ENCODE assay signal across 2 cellular contexts in the genomic region with DNA sequence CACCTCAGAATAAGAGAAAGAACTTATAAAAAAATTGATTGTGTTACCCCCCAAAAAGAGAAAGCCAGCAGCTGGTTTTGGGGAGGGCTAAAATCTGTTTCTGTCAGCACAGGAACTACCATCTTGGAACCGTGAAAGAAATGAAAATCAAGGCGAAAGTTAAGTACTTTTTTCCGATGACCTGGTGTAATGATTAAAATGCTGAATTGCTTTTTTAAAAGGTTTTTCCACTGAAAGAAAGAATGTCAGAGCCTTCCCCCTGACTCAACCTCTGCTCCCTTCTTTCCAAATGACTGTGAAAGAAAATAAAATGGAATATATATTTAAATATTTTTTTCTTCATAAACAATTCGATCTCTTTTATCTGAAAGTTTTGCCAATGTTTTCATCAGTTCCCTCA.
TF ChIP-seq lines count a peak whose summit lies in the region.

No MANE protein-coding gene starts in this region.

TF ChIP-seq in GM23338, 12 proteins besides CTCF, POLR2A, EP300 and RAD21 (continues in another document):
- no peak for TF ChIP-seq REST (IDR thresholded peaks at IDR 0.05; ENCODE audit: unreplicated experiment)
- TF ChIP-seq, protein P1, sequence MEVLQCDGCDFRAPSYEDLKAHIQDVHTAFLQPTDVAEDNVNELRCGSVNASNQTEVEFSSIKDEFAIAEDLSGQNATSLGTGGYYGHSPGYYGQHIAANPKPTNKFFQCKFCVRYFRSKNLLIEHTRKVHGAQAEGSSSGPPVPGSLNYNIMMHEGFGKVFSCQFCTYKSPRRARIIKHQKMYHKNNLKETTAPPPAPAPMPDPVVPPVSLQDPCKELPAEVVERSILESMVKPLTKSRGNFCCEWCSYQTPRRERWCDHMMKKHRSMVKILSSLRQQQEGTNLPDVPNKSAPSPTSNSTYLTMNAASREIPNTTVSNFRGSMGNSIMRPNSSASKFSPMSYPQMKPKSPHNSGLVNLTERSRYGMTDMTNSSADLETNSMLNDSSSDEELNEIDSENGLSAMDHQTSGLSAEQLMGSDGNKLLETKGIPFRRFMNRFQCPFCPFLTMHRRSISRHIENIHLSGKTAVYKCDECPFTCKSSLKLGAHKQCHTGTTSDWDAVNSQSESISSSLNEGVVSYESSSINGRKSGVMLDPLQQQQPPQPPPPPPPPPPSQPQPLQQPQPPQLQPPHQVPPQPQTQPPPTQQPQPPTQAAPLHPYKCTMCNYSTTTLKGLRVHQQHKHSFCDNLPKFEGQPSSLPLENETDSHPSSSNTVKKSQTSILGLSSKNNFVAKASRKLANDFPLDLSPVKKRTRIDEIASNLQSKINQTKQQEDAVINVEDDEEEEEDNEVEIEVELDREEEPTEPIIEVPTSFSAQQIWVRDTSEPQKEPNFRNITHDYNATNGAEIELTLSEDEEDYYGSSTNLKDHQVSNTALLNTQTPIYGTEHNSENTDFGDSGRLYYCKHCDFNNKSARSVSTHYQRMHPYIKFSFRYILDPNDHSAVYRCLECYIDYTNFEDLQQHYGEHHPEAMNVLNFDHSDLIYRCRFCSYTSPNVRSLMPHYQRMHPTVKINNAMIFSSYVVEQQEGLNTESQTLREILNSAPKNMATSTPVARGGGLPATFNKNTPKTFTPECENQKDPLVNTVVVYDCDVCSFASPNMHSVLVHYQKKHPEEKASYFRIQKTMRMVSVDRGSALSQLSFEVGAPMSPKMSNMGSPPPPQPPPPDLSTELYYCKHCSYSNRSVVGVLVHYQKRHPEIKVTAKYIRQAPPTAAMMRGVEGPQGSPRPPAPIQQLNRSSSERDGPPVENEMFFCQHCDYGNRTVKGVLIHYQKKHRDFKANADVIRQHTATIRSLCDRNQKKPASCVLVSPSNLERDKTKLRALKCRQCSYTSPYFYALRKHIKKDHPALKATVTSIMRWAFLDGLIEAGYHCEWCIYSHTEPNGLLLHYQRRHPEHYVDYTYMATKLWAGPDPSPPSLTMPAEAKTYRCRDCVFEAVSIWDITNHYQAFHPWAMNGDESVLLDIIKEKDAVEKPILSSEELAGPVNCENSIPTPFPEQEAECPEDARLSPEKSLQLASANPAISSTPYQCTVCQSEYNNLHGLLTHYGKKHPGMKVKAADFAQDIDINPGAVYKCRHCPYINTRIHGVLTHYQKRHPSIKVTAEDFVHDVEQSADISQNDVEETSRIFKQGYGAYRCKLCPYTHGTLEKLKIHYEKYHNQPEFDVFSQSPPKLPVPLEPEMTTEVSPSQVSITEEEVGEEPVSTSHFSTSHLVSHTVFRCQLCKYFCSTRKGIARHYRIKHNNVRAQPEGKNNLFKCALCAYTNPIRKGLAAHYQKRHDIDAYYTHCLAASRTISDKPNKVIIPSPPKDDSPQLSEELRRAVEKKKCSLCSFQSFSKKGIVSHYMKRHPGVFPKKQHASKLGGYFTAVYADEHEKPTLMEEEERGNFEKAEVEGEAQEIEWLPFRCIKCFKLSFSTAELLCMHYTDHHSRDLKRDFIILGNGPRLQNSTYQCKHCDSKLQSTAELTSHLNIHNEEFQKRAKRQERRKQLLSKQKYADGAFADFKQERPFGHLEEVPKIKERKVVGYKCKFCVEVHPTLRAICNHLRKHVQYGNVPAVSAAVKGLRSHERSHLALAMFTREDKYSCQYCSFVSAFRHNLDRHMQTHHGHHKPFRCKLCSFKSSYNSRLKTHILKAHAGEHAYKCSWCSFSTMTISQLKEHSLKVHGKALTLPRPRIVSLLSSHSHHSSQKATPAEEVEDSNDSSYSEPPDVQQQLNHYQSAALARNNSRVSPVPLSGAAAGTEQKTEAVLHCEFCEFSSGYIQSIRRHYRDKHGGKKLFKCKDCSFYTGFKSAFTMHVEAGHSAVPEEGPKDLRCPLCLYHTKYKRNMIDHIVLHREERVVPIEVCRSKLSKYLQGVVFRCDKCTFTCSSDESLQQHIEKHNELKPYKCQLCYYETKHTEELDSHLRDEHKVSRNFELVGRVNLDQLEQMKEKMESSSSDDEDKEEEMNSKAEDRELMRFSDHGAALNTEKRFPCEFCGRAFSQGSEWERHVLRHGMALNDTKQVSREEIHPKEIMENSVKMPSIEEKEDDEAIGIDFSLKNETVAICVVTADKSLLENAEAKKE (CRISPR knock-in tag; IDR thresholded peaks at IDR 0.05) = no peak
- TF ChIP-seq POLR2AphosphoS5 (IDR thresholded peaks at IDR 0.05; ENCODE audit: low read depth) = no peak
- no peak for TF ChIP-seq CREB1 (CRISPR knock-in tag; IDR thresholded peaks at IDR 0.05; ENCODE audit: low read depth)
- no peak for TF ChIP-seq ZNF331 (CRISPR knock-in tag; IDR thresholded peaks at IDR 0.05; ENCODE audit: low read depth)
- no peak for TF ChIP-seq ZNF114 (CRISPR knock-in tag; IDR thresholded peaks at IDR 0.05)
- TF ChIP-seq EZH2 (IDR thresholded peaks at IDR 0.05; ENCODE audit: low read depth, unreplicated experiment) = no peak
- TF ChIP-seq ETS1 (IDR thresholded peaks at IDR 0.05) = no peak
- no peak for TF ChIP-seq JUNB (IDR thresholded peaks at IDR 0.05; ENCODE audit: unreplicated experiment)
- TF ChIP-seq STAT1 (IDR thresholded peaks at IDR 0.05; ENCODE audit: unreplicated experiment) = no peak

TF ChIP-seq in K562, 482 proteins besides CTCF, POLR2A, EP300 and RAD21:
- no peak for TF ChIP-seq HINFP (tag; conservative IDR thresholded peaks at IDR 0.05; ENCODE audit: low read depth)
- TF ChIP-seq C11orf30 (IDR thresholded peaks at IDR 0.05; ENCODE audit: low read depth) = 0 out of 2 replicates have a peak, but pooled peaks have one; percentile 17
